Comparison of ENCODE assay signal across 23 cellular contexts in genomic region chr5:98783051-98783649, GRCh38. TPM values are rescaled to one million over a fixed set of nuclear protein-coding genes. Genes with fewer than 3 reads are reported as not detected.
A peak's percentile ranks its signal among the peaks of the same experiment; 100 is the strongest.
DNase-seq lines count a peak whose midpoint lies in the region; ATAC-seq, FAIRE-seq and TF ChIP-seq lines count a peak whose summit lies in the region.
"Had no signal": no experiment of that assay in that cellular context is flagged by ENCODE, and none has a peak within 500 bp of the region (broad histone marks: within the 10 kb centered on the region; RNA-seq: fewer than 3 reads in every experiment).

No MANE protein-coding gene starts in this region.

- no peaks in the 10 kb centered on the region for H3K9me3 ChIP-seq in pancreas
- H3K9me3 ChIP-seq: BE2C, heart right ventricle, lower lobe of right lung had no signal

- no peak overlapping the region for H3K4me3 Mint-ChIP-seq in stimulated activated memory B cell treated with anti-CD40 and anti-IgM and Interleukin-4, amounts not matched to agents 10 μg/mL and 1 μg/mL and 100 μg/mL, for 72 hours
- H3K4me3 Mint-ChIP-seq: activated naive CD8-positive, alpha-beta T cell; activated T-cell treated with anti-CD3 and anti-CD28 coated beads, Interleukin-2, amount 50 U/mL, for 24 hours had no signal

- 49 to 51% methylated on average over 3 of the region's 3 CpGs for WGBS in pancreas, 2 donors

- TF ChIP-seq CTCF in foreskin fibroblast (IDR thresholded peaks at IDR 0.05; ENCODE audit: low read depth, low read length), result no peak
- TF ChIP-seq CTCF in pancreas (IDR thresholded peaks at IDR 0.05), result no peak

- H3K27ac Mint-ChIP-seq in stimulated activated memory B cell treated with anti-CD40 and anti-IgM and Interleukin-4, amounts not matched to agents 10 μg/mL and 1 μg/mL and 100 μg/mL, for 72 hours, result peak overlapping the region; percentile 67
- H3K27ac Mint-ChIP-seq: activated T-cell treated with anti-CD3 and anti-CD28 coated beads, Interleukin-2, amount 50 U/mL, for 24 hours; naive thymus-derived CD4-positive, alpha-beta T cell had no signal

- H3K4me3 ChIP-seq in foreskin fibroblast (ENCODE audit: low read depth in 1 of 2, low read length in 2 of 2) (peak overlapping the region; percentile 13 to 21), pancreas (no peak overlapping the region)
- H3K4me3 ChIP-seq: heart right ventricle, lower lobe of right lung had no signal

- H3K27me3 Mint-ChIP-seq in stimulated activated memory B cell treated with anti-CD40 and anti-IgM and Interleukin-4, amounts not matched to agents 10 μg/mL and 1 μg/mL and 100 μg/mL, for 72 hours, result no peaks in the 10 kb centered on the region
- H3K27me3 Mint-ChIP-seq: activated naive CD8-positive, alpha-beta T cell; activated T-cell treated with anti-CD3 and anti-CD28 coated beads, Interleukin-2, amount 50 U/mL, for 24 hours had no signal

- ATAC-seq in stimulated activated memory B cell treated with anti-CD40 and anti-IgM and Interleukin-4, amounts not matched to agents 10 μg/mL and 1 μg/mL and 100 μg/mL, for 72 hours, result no peak
- no peak for ATAC-seq in pancreas
- ATAC-seq: heart right ventricle; lower lobe of right lung; naive thymus-derived CD4-positive, alpha-beta T cell had no signal

- no peaks in the 10 kb centered on the region for H3K9me3 Mint-ChIP-seq in stimulated activated memory B cell treated with anti-CD40 and anti-IgM and Interleukin-4, amounts not matched to agents 10 μg/mL and 1 μg/mL and 100 μg/mL, for 72 hours
- H3K9me3 Mint-ChIP-seq: activated T-cell treated with anti-CD3 and anti-CD28 coated beads, Interleukin-2, amount 50 U/mL, for 24 hours; naive thymus-derived CD4-positive, alpha-beta T cell had no signal

- intact Hi-C loops in pancreas (cut with DNase I), result no loop called here

- peaks cover 20% of the 10 kb centered on the region for H3K36me3 Mint-ChIP-seq in stimulated activated memory B cell treated with anti-CD40 and anti-IgM and Interleukin-4, amounts not matched to agents 10 μg/mL and 1 μg/mL and 100 μg/mL, for 72 hours

- peaks cover 68% of the 10 kb centered on the region for H3K4me1 Mint-ChIP-seq in stimulated activated memory B cell treated with anti-CD40 and anti-IgM and Interleukin-4, amounts not matched to agents 10 μg/mL and 1 μg/mL and 100 μg/mL, for 72 hours

- H3K4me1 ChIP-seq in pancreas, result peaks cover 39 to 68% (median 60%) of the 10 kb centered on the region in 3 donors

- peaks cover 0 to 4% (median 0%) of the 10 kb centered on the region in 3 donors for H3K36me3 ChIP-seq in pancreas

- H3K27me3 ChIP-seq in pancreas, result no peaks in the 10 kb centered on the region
- H3K27me3 ChIP-seq: BE2C, heart right ventricle had no signal

- in situ Hi-C loops in SK-MEL-5 (cut with HindIII; ENCODE audit: low pct_unique_long_range_greater_than_20kb, low sequenced_read_pairs), result no loop called here

- DNase-seq in ELR (ENCODE audit: low read depth), result peak; percentile 45
- peak; percentile 67 for DNase-seq in SK-MEL-5 (ENCODE audit: low read depth, low spot score)
- peak in 1 of 2 donors; percentile 21 for DNase-seq in foreskin fibroblast
- DNase-seq in activated CD4-positive, alpha-beta T cell treated with anti-CD3 and anti-CD28 coated beads for 48 hours, result no peak
- no peak for DNase-seq in pancreas
- no peak for DNase-seq in SK-N-DZ (ENCODE audit: low spot score)
- DNase-seq: activated CD4-positive, CD25-positive, alpha-beta regulatory T cell; activated effector memory CD4-positive, alpha-beta T cell treated with anti-CD3 and anti-CD28 coated beads, Interleukin-2, amount 50 U/mL, for 16 hours; activated T-cell treated with anti-CD3 and anti-CD28 coated beads, Interleukin-2, amount 50 U/mL, for 24 hours; BE2C; effector CD4-positive, alpha-beta T cell; heart right ventricle; kidney glomerular epithelial cell; lower lobe of right lung; midbrain; naive thymus-derived CD4-positive, alpha-beta T cell; NCI-H146; NCI-H774; stimulated activated CD4-positive, alpha-beta T cell treated with anti-CD3 and anti-CD28 coated beads, Interleukin-4, amount 100 ng/mL, for 24 hours had no signal

- H3K27ac ChIP-seq in pancreas, result no peak overlapping the region
- H3K27ac ChIP-seq: heart right ventricle, lower lobe of right lung had no signal

- FAIRE-seq in pancreas (lab: Jason Lieb, UNC), result no peak
- FAIRE-seq: colon, RCC 7860 had no signal

RNA-seq across cellular contexts. Expression of gene RGMB, which starts 9.7 kb away (rescaled TPM):
- total RNA-seq in SK-MEL-5 (2014; rRNA removed; shearing (Covaris generic)), result 14.9 and 18.3 TPM in 2 replicates
- polyA plus RNA-seq in SK-MEL-5 (2015; cell fraction: cytosol; rRNA removed), result 26.6 and 32.9 TPM in 2 replicates
- polyA plus RNA-seq in SK-MEL-5 (2015; cell fraction: nucleus; rRNA removed), result 62.9 and 67.4 TPM in 2 replicates
- 10 to 100 TPM in 2 of 6 donors, 1 to 10 TPM in 4; 6.5 to 15.3 (median 9.1) TPM for total RNA-seq in pancreas
- 1 to 10 TPM; 2.7 to 5.2 TPM for polyA plus RNA-seq in pancreas
- 25.6 and 29.0 TPM in 2 replicates for polyA plus RNA-seq in SK-N-DZ (2014; cell fraction: cytosol; rRNA removed)
- polyA plus RNA-seq in SK-N-DZ (2014; cell fraction: nucleus; rRNA removed), result 31.1 and 46.0 TPM in 2 replicates

Comparison
In these comparisons a context has a peak if more than half of its experiments do, and no peak if none do; other contexts are left out.
1. DNase-seq: peak in ELR (single experiment) and SK-MEL-5 (single experiment); none in activated CD4-positive, alpha-beta T cell treated with anti-CD3 and anti-CD28 coated beads for 48 hours (single experiment), pancreas (0 of 6) and SK-N-DZ (single experiment).
2. H3K4me3 ChIP-seq: peak in foreskin fibroblast (2 of 2); none in pancreas (0 of 4).